ENCODE assay signal across 12 cellular contexts in the genomic region with DNA sequence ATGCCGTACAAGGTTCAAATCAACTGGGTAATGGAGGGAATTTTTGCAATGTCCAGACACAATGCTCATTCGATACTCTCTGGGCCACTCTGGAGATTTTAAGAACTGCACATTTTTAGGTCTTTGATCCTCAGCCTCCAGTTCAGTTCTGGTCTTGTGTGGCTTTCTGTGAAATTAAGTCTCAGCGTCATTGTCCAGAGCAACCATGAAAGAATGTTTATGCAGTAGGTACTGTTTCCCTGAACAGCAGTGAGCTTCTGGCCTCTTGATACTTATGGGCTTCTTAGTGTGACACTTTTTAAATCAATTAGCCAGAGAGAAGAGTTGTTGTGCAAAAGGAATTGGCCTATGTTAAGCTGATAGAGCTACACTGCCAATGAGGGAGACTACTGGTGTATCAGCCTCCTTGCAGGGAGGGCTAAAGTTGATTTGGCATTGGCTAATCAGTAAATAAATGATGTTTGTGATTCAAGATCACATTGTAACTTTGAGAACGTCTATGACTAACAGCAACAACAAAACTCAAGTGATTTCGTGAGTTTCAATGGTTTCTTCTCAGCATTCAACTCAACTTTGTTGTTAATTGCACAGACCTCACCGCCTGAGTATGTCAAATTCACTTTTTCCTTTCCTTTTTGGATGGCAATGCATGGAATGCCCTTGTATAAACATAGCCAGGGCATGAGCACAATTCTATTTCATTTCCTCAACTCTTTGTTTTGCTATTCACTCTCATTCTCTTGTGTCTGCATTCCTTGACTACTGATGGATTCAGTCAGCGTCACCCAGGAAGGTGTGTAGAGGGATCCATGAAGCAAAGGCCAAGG.
DNase-seq lines count a peak whose midpoint lies in the region; ATAC-seq and TF ChIP-seq lines count a peak whose summit lies in the region.
"Had no signal": no experiment of that assay in that cellular context is flagged by ENCODE, and none has a peak within 500 bp of the region (broad histone marks: within the 10 kb centered on the region; RNA-seq: fewer than 3 reads in every experiment).

No MANE protein-coding gene starts in this region.

- no peak for TF ChIP-seq CTCF in brain microvascular endothelial cell (IDR thresholded peaks at IDR 0.05; ENCODE audit: low read depth, low read length, missing control alignments)
- no peak for TF ChIP-seq CTCF in tibial artery (IDR thresholded peaks at IDR 0.05)

- H3K36me3 ChIP-seq in brain microvascular endothelial cell (replicated peaks): no peaks in the 10 kb centered on the region
- H3K36me3 ChIP-seq in tibial artery: no peaks in the 10 kb centered on the region

- H3K4me1 ChIP-seq in tibial artery: peaks cover 0 to 42% (median 3%) of the 10 kb centered on the region in 4 donors
- H3K4me1 ChIP-seq: foreskin keratinocyte had no signal

- no peak for ATAC-seq in HG02840 (IDR thresholded peaks at IDR 0.05; ENCODE audit: low FRiP score, unreplicated experiment)
- no peak for ATAC-seq in HG03135 (IDR thresholded peaks at IDR 0.05; ENCODE audit: unreplicated experiment)
- ATAC-seq: activated CD4-positive, alpha-beta T cell treated with anti-CD3 and anti-CD28 coated beads for 36 hours; activated naive CD4-positive, alpha-beta T cell treated with anti-CD3 and anti-CD28 coated beads, Interleukin-2, amount 50 U/mL, for 72 hours; foreskin keratinocyte had no signal

- H3K9me3 ChIP-seq in tibial artery: no peaks in the 10 kb centered on the region

- DNase-seq in HS-27A (ENCODE audit: low read depth) (peak; percentile 92), brain microvascular endothelial cell (peak; percentile 89), islet precursor cell (peak; percentile 75), tibial artery (no peak), posterior vena cava (ENCODE audit: low spot score) (no peak)
- DNase-seq in activated CD4-positive, alpha-beta T cell treated with anti-CD3 and anti-CD28 coated beads for 4 hours: no peak
- DNase-seq: activated CD4-positive, alpha-beta T cell treated with anti-CD3 and anti-CD28 coated beads for 36 hours; foreskin keratinocyte; NCI-H187 treated with DMSO at 0.1 percent for 48 hours had no signal

- H3K4me3 ChIP-seq in brain microvascular endothelial cell (ENCODE audit: low read depth, low read length) (no peak overlapping the region), tibial artery (no peak overlapping the region)

- intact Hi-C loops in tibial artery (cut with DNase I; ENCODE audit: low total_unique reads): loop anchor here (10.0 kb wide), 1 partner anchor 86 kb away; the partner anchor contains the start of gene GJA1
- intact Hi-C loops in posterior vena cava (cut with DNase I): loop anchor here in 1 of 2 donors (2.0 kb wide), 1 partner anchor 52 kb away; no protein-coding TSS in a partner anchor

- H3K27me3 ChIP-seq in brain microvascular endothelial cell (replicated peaks) (no peaks in the 10 kb centered on the region), tibial artery (no peaks in the 10 kb centered on the region)
- H3K27me3 ChIP-seq: foreskin keratinocyte had no signal

- peak overlapping the region; percentile 99 for H3K27ac ChIP-seq in brain microvascular endothelial cell
- H3K27ac ChIP-seq in tibial artery: peak overlapping the region; percentile 72 to 84
- H3K27ac ChIP-seq: foreskin keratinocyte had no signal

- in situ Hi-C loops in brain microvascular endothelial cell (cut with HindIII; ENCODE audit: low pct_ligation_motif_present, low sequenced_read_pairs): no loop called here

Comparison
In these comparisons a context has a peak if more than half of its experiments do, and no peak if none do; other contexts are left out.
1. DNase-seq: peak in HS-27A (single experiment), brain microvascular endothelial cell (single experiment) and islet precursor cell (single experiment); none in tibial artery (0 of 2), activated CD4-positive, alpha-beta T cell treated with anti-CD3 and anti-CD28 coated beads for 4 hours (0 of 2) and posterior vena cava (single experiment).